22 cellular contexts compared by ENCODE assay signal in the genomic region with DNA sequence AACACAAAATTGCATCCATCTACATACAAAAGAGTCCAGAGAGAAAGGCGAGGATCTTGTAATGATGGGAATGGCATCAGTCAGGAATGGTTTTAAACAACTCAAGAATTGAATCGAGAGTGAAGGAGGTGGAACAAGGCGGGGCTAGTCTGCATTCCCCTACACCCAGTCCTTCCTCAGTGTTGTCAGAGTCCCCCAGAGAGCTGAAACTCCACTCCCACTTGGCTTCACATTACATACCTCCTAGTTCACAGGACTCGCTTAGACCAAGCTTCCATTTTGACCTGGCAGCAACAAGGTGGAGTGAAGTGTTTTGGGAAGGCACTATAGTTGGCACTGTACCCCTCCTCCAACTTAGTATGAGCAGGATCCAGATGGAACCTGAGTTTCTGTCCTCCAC.
"Had no signal": no experiment of that assay in that cellular context is flagged by ENCODE, and none has a peak within 500 bp of the region (broad histone marks: within the 10 kb centered on the region; RNA-seq: fewer than 3 reads in every experiment).

No MANE protein-coding gene starts in this region.

- H3K4me1 ChIP-seq: breast epithelium had no signal

- DNase-seq: activated CD4-positive, alpha-beta T cell treated with anti-CD3 and anti-CD28 coated beads for 4 hours; activated CD4-positive, alpha-beta T cell treated with anti-CD3 and anti-CD28 coated beads, Interleukin-2, amount 50 U/mL, for 4 hours; activated CD8-positive, alpha-beta T cell treated with anti-CD3 and anti-CD28 coated beads, Interleukin-2, amount 10 ng/mL, durations not matched to agents 7 days and 5 days; activated effector memory CD4-positive, alpha-beta T cell treated with Interleukin-2 at 50 U/mL for 16 hours; activated naive CD4-positive, alpha-beta T cell; activated T-cell treated with anti-CD3 and anti-CD28 coated beads, Interleukin-2, amount 50 U/mL, for 24 hours; aorta; KG1; NCI-H1048; NCI-H1694; NCI-H2029 treated with DMSO at 0.1 percent for 48 hours; NCI-H510A treated with DMSO at 0.1 percent for 48 hours; NCI-H69; NK-92 treated with Interleukin-12 subunit alpha and Interleukin-12 subunit beta, amount 100 ng/mL, for 24 hours; PC-3; SHP77 treated with DMSO at 0.1 percent for 48 hours; T-cell; T-helper 2 cell; T1000; WERI-Rb-1 had no signal

- H3K27ac ChIP-seq: breast epithelium, WERI-Rb-1 had no signal

- H3K4me3 ChIP-seq: breast epithelium had no signal

- ATAC-seq: activated CD4-positive, CD25-positive, alpha-beta regulatory T cell treated with anti-CD3 and anti-CD28 coated beads, Interleukin-2, amount 50 U/mL, for 24 hours; activated CD8-positive, alpha-beta T cell treated with anti-CD3 and anti-CD28 coated beads, Interleukin-2, amount 10 ng/mL, durations not matched to agents 7 days and 5 days; PC-3; T-cell had no signal

- H3K36me3 ChIP-seq: breast epithelium, WERI-Rb-1 had no signal

- H3K27me3 ChIP-seq: breast epithelium had no signal

- H3K9me3 ChIP-seq: breast epithelium had no signal
